12 cellular contexts compared by ENCODE assay signal in genomic region chr5:9362600-9362999, GRCh38.
DNase-seq lines count a peak whose midpoint lies in the region; ATAC-seq, FAIRE-seq and TF ChIP-seq lines count a peak whose summit lies in the region.
"Had no signal": no experiment of that assay in that cellular context is flagged by ENCODE, and none has a peak within 500 bp of the region (broad histone marks: within the 10 kb centered on the region; RNA-seq: fewer than 3 reads in every experiment).

No MANE protein-coding gene starts in this region.

- DNase-seq in GM12891 (ENCODE audit: insufficient read length, low spot score) (no peak), NCI-H345 (lab: John Stamatoyannopoulos, UW) (no peak), ureter (ENCODE audit: low spot score) (no peak), NOMO-1 treated with DMSO at 0.1 percent for 48 hours (lab: John Stamatoyannopoulos, UW; ENCODE audit: unreplicated experiment) (no peak), C1 segment of cervical spinal cord (lab: John Stamatoyannopoulos, UW) (no peak)
- DNase-seq: activated CD8-positive, alpha-beta memory T cell treated with anti-CD3 and anti-CD28 coated beads, Interleukin-2, amount 10 ng/mL, durations not matched to agents 7 days and 5 days; adrenal gland; heart left ventricle; mammary epithelial cell had no signal

- ATAC-seq in GM19438 (IDR thresholded peaks at IDR 0.05; ENCODE audit: low read depth, unreplicated experiment) (peak; percentile 54), HG02870 (IDR thresholded peaks at IDR 0.05; ENCODE audit: unreplicated experiment) (peak; percentile 62), HG03558 (IDR thresholded peaks at IDR 0.05; ENCODE audit: extremely low read depth, unreplicated experiment) (peak; percentile 41)
- ATAC-seq: activated CD8-positive, alpha-beta memory T cell treated with anti-CD3 and anti-CD28 coated beads, Interleukin-2, amount 10 ng/mL, durations not matched to agents 7 days and 5 days had no signal

- TF ChIP-seq POLR2A in GM12891 (IDR thresholded peaks at IDR 0.05; ENCODE audit: low read depth, low read length) = no peak

- peak; percentile 72 for FAIRE-seq in GM12891 (lab: Jason Lieb, UNC)

TF ChIP-seq in GM12891, 5 proteins besides CTCF, POLR2A, EP300 and RAD21:
- no peak for TF ChIP-seq PAX5 (IDR thresholded peaks at IDR 0.05; ENCODE audit: insufficient read depth, low read length, severe bottlenecking)
- TF ChIP-seq SPI1 (IDR thresholded peaks at IDR 0.05; ENCODE audit: low read depth, low read length) = peak; percentile 88
- 0 out of 2 replicates have a peak, but pooled peaks have one; percentile 8 for TF ChIP-seq POU2F2 (IDR thresholded peaks at IDR 0.05; ENCODE audit: low read depth, low read length)
